10 cellular contexts compared by ENCODE assay signal in genomic region chr3:168884353-168884903, GRCh38.
A peak's percentile ranks its signal among the peaks of the same experiment; 100 is the strongest.
DNase-seq lines count a peak whose midpoint lies in the region; ATAC-seq and TF ChIP-seq lines count a peak whose summit lies in the region.
"Had no signal": no experiment of that assay in that cellular context is flagged by ENCODE, and none has a peak within 500 bp of the region (broad histone marks: within the 10 kb centered on the region; RNA-seq: fewer than 3 reads in every experiment).

No MANE protein-coding gene starts in this region.

- H3K36me3 Mint-ChIP-seq in MCF 10A (ENCODE audit: insufficient read depth, unreplicated experiment) = no peaks in the 10 kb centered on the region
- H3K36me3 Mint-ChIP-seq in CD8-positive, alpha-beta memory T cell = no peaks in the 10 kb centered on the region
- H3K36me3 Mint-ChIP-seq: activated naive CD8-positive, alpha-beta T cell treated with anti-CD3 and anti-CD28 coated beads, Interleukin-2, amount 10 ng/mL, durations not matched to agents 7 days and 5 days had no signal

- H3K27me3 ChIP-seq in CD8-positive, alpha-beta memory T cell (ENCODE audit: insufficient read depth, low read length, poor library complexity, severe bottlenecking) = no peaks in the 10 kb centered on the region
- H3K27me3 ChIP-seq in spleen (replicated peaks in 1 of 7) = no peaks in the 10 kb centered on the region

- DNase-seq in COR-L47 (lab: John Stamatoyannopoulos, UW) (peak; percentile 87), LNCaP clone FGC (ENCODE audit: low read depth) (peak; percentile 81), MCF 10A (ENCODE audit: unreplicated experiment) (peak; percentile 83), medulla oblongata (ENCODE audit: extremely low spot score) (peak; percentile 47), spleen (no peak)
- DNase-seq in CD8-positive, alpha-beta memory T cell = no peak
- no peak for DNase-seq in activated CD8-positive, alpha-beta memory T cell treated with anti-CD3 and anti-CD28 coated beads for 24 hours
- DNase-seq: activated naive CD8-positive, alpha-beta T cell treated with anti-CD3 and anti-CD28 coated beads, Interleukin-2, amount 10 ng/mL, durations not matched to agents 7 days and 5 days; T-helper 17 cell had no signal

- no peaks in the 10 kb centered on the region for H3K9me3 ChIP-seq in CD8-positive, alpha-beta memory T cell (ENCODE audit: low read length)
- H3K9me3 ChIP-seq in spleen = no peaks in the 10 kb centered on the region

- H3K27ac Mint-ChIP-seq in MCF 10A (ENCODE audit: low read depth, unreplicated experiment) = peak overlapping the region; percentile 15
- H3K27ac Mint-ChIP-seq in CD8-positive, alpha-beta memory T cell = no peak overlapping the region
- H3K27ac Mint-ChIP-seq: activated naive CD8-positive, alpha-beta T cell treated with anti-CD3 and anti-CD28 coated beads, Interleukin-2, amount 10 ng/mL, durations not matched to agents 7 days and 5 days; T-helper 17 cell had no signal

- WGBS in spleen, 5 donors = 0 to 8% (median 3%) methylated on average over 1 of the region's 1 CpG

- CTCF ChIA-PET in MCF 10A (lab: Yijun Ruan, JAX) = interaction anchor here (1.0 to 3.3 kb wide), 3 partner anchors 14 to 673 kb away, joined by 4 to 25 read pairs (median 4); no protein-coding TSS in a partner anchor
- CTCF ChIA-PET in CD8-positive, alpha-beta memory T cell (lab: Charles Lee) = no interaction called here

- no peaks in the 10 kb centered on the region for H3K27me3 Mint-ChIP-seq in MCF 10A (ENCODE audit: insufficient read depth, unreplicated experiment)
- no peaks in the 10 kb centered on the region for H3K27me3 Mint-ChIP-seq in CD8-positive, alpha-beta memory T cell
- H3K27me3 Mint-ChIP-seq: activated naive CD8-positive, alpha-beta T cell treated with anti-CD3 and anti-CD28 coated beads, Interleukin-2, amount 10 ng/mL, durations not matched to agents 7 days and 5 days; T-helper 17 cell had no signal

- TF ChIP-seq CTCF in LNCaP clone FGC (IDR thresholded peaks at IDR 0.05; ENCODE audit: control insufficient read depth, extremely low read depth, insufficient read depth) (no peak), MCF 10A (IDR thresholded peaks at IDR 0.05; ENCODE audit: unreplicated experiment) (no peak), spleen (IDR thresholded peaks at IDR 0.05 in 8 of 11, conservative IDR thresholded peaks at IDR 0.05 in 3 of 11) (no peak)

- H3K4me3 ChIP-seq in LNCaP clone FGC (ENCODE audit: low read depth, low read length) (no peak overlapping the region), spleen (no peak overlapping the region)
- H3K4me3 ChIP-seq in CD8-positive, alpha-beta memory T cell (ENCODE audit: low read length) = no peak overlapping the region

- no peak for TF ChIP-seq POLR2A in spleen (IDR thresholded peaks at IDR 0.05)

- no peak overlapping the region for H3K27ac ChIP-seq in CD8-positive, alpha-beta memory T cell (ENCODE audit: low read depth, low read length)
- no peak overlapping the region for H3K27ac ChIP-seq in spleen

- H3K4me1 ChIP-seq in CD8-positive, alpha-beta memory T cell (ENCODE audit: insufficient read depth, low read length) = no peaks in the 10 kb centered on the region
- H3K4me1 ChIP-seq in spleen = no peaks in the 10 kb centered on the region

- H3K4me3 Mint-ChIP-seq in MCF 10A (ENCODE audit: unreplicated experiment) = no peak overlapping the region
- H3K4me3 Mint-ChIP-seq in CD8-positive, alpha-beta memory T cell = no peak overlapping the region
- H3K4me3 Mint-ChIP-seq: activated naive CD8-positive, alpha-beta T cell treated with anti-CD3 and anti-CD28 coated beads, Interleukin-2, amount 10 ng/mL, durations not matched to agents 7 days and 5 days; T-helper 17 cell had no signal

- POLR2A ChIA-PET in MCF 10A (lab: Yijun Ruan, JAX) = interaction anchor here (0.6 to 1.0 kb wide), 3 partner anchors 28 to 1217 kb away, joined by 3 to 4 read pairs (median 3); no protein-coding TSS in a partner anchor
- POLR2A ChIA-PET in CD8-positive, alpha-beta memory T cell (lab: Charles Lee) = no interaction called here

- BruUV-seq in MCF 10A (replicated peaks; lab: Mats Ljungman, UMichigan) = no TSS peak

- no peak for ATAC-seq in HG03039 (IDR thresholded peaks at IDR 0.05; ENCODE audit: unreplicated experiment)
- ATAC-seq: T-helper 17 cell had no signal

- no peaks in the 10 kb centered on the region for H3K9me3 Mint-ChIP-seq in MCF 10A (ENCODE audit: unreplicated experiment)
- H3K9me3 Mint-ChIP-seq in CD8-positive, alpha-beta memory T cell = peaks cover 0 to 6% (median 0%) of the 10 kb centered on the region in 5 donors
- H3K9me3 Mint-ChIP-seq: activated naive CD8-positive, alpha-beta T cell treated with anti-CD3 and anti-CD28 coated beads, Interleukin-2, amount 10 ng/mL, durations not matched to agents 7 days and 5 days had no signal

- H3K36me3 ChIP-seq in CD8-positive, alpha-beta memory T cell (ENCODE audit: insufficient read depth, low read length) = no peaks in the 10 kb centered on the region
- H3K36me3 ChIP-seq in spleen = no peaks in the 10 kb centered on the region

- peaks cover 6% of the 10 kb centered on the region for H3K4me1 Mint-ChIP-seq in MCF 10A (ENCODE audit: insufficient read depth, unreplicated experiment)
- no peaks in the 10 kb centered on the region for H3K4me1 Mint-ChIP-seq in CD8-positive, alpha-beta memory T cell
- H3K4me1 Mint-ChIP-seq: activated naive CD8-positive, alpha-beta T cell treated with anti-CD3 and anti-CD28 coated beads, Interleukin-2, amount 10 ng/mL, durations not matched to agents 7 days and 5 days; T-helper 17 cell had no signal

- intact Hi-C loops in MCF 10A (cut with micrococcal nuclease) = no loop called here
- intact Hi-C loops in spleen (cut with DNase I; ENCODE audit: low total_unique reads) = no loop called here

Comparison
In these comparisons a context has a peak if more than half of its experiments do, and no peak if none do; other contexts are left out.
1. DNase-seq: peak in COR-L47 (single experiment), LNCaP clone FGC (single experiment), MCF 10A (single experiment) and medulla oblongata (single experiment); none in CD8-positive, alpha-beta memory T cell (0 of 5), activated CD8-positive, alpha-beta memory T cell treated with anti-CD3 and anti-CD28 coated beads for 24 hours (single experiment) and spleen (single experiment).